In genomic region chr1:236394016-236394481, GRCh38 we compare ENCODE assay signal across 1 cellular context.
A peak's percentile ranks its signal among the peaks of the same experiment; 100 is the strongest.
TF ChIP-seq lines count a peak whose summit lies in the region.

TSS of gene EDARADD (plus strand) at chr1:236394286. CDS start at chr1:236394445, 159 bp downstream.

TF ChIP-seq in K562, 482 proteins besides CTCF, POLR2A, EP300 and RAD21 (continued from another document):
- TF ChIP-seq ZBTB12 (CRISPR knock-in tag; IDR thresholded peaks at IDR 0.05) = no peak
- no peak for TF ChIP-seq PCBP2 (IDR thresholded peaks at IDR 0.05; ENCODE audit: low read depth, low read length, poor library complexity, severe bottlenecking)
- TF ChIP-seq NFE2 (IDR thresholded peaks at IDR 0.05; ENCODE audit: low read depth) = no peak
- TF ChIP-seq HNRNPL (IDR thresholded peaks at IDR 0.05; ENCODE audit: low read depth, low read length) = no peak
- TF ChIP-seq RREB1 (CRISPR knock-in tag; IDR thresholded peaks at IDR 0.05) = no peak
- peak; percentile 68; the same call in 1 of the 2 replicates for TF ChIP-seq ZNF449 (CRISPR knock-in tag; IDR thresholded peaks at IDR 0.05)
- TF ChIP-seq MTA2 (IDR thresholded peaks at IDR 0.05; ENCODE audit: low read depth) = no peak
- no peak for TF ChIP-seq TRIM25 (IDR thresholded peaks at IDR 0.05; ENCODE audit: borderline replicate concordance)
- TF ChIP-seq HES1 (IDR thresholded peaks at IDR 0.05; ENCODE audit: low read depth) = no peak
- TF ChIP-seq MYNN (IDR thresholded peaks at IDR 0.05) = no peak
- TF ChIP-seq MYNN (CRISPR knock-in tag; IDR thresholded peaks at IDR 0.05) = no peak
- no peak for TF ChIP-seq GATAD2A (IDR thresholded peaks at IDR 0.05)
- no peak for TF ChIP-seq STAT6 (CRISPR knock-in tag; IDR thresholded peaks at IDR 0.05)
- TF ChIP-seq SRSF1 (IDR thresholded peaks at IDR 0.05; ENCODE audit: low read depth, low read length) = no peak
